30 cellular contexts compared by ENCODE assay signal in genomic region chr6:165634486-165634885, GRCh38. TPM values are rescaled to one million over a fixed set of nuclear protein-coding genes. Genes with fewer than 3 reads are reported as not detected.
"Had no signal": no experiment of that assay in that cellular context is flagged by ENCODE, and none has a peak within 500 bp of the region (broad histone marks: within the 10 kb centered on the region; RNA-seq: fewer than 3 reads in every experiment).

No MANE protein-coding gene starts in this region.

- H3K4me3 Mint-ChIP-seq: activated CD4-positive, alpha-beta memory T cell treated with anti-CD3 and anti-CD28 coated beads, Interleukin-2, amount 10 ng/mL, durations not matched to agents 7 days and 5 days; activated naive CD4-positive, alpha-beta T cell treated with anti-CD3 and anti-CD28 coated beads, Interleukin-2, amount 10 ng/mL, durations not matched to agents 7 days and 5 days; activated naive CD8-positive, alpha-beta T cell treated with anti-CD3 and anti-CD28 coated beads for 36 hours had no signal

- H3K4me1 Mint-ChIP-seq: activated naive CD8-positive, alpha-beta T cell treated with anti-CD3 and anti-CD28 coated beads for 36 hours had no signal

- H3K27me3 ChIP-seq: brain microvascular endothelial cell, cardiac muscle cell, MG63, Peyer's patch, SJSA1 had no signal

- H3K4me3 ChIP-seq: cardiac muscle cell, MG63, Peyer's patch, SJSA1 had no signal

- H3K27ac Mint-ChIP-seq: activated CD4-positive, alpha-beta memory T cell treated with anti-CD3 and anti-CD28 coated beads, Interleukin-2, amount 10 ng/mL, durations not matched to agents 7 days and 5 days; activated naive CD4-positive, alpha-beta T cell treated with anti-CD3 and anti-CD28 coated beads, Interleukin-2, amount 10 ng/mL, durations not matched to agents 7 days and 5 days; activated naive CD8-positive, alpha-beta T cell treated with anti-CD3 and anti-CD28 coated beads for 36 hours; activated T-cell treated with anti-CD3 and anti-CD28 coated beads, Interleukin-2, amount 50 U/mL, for 72 hours; activated T-helper 2 cell treated with anti-CD3 and anti-CD28 coated beads, Interferon-gamma antibody, Interleukin-2, Interleukin-4, amounts not matched to agents 10 μg/mL and 5 μg/mL and 100 μg/mL, durations not matched to agents 14 hours and 24 hours and 36 hours had no signal

- H3K36me3 ChIP-seq: brain microvascular endothelial cell, cardiac muscle cell, MG63, Peyer's patch, SJSA1 had no signal

- H3K9me3 ChIP-seq: MG63, Peyer's patch, SJSA1 had no signal

- ATAC-seq: activated T-cell treated with anti-CD3 and anti-CD28 coated beads, Interleukin-2, amount 50 U/mL, for 72 hours; SK-N-SH treated with all-trans-retinoic acid at 6 μM for 48 hours had no signal

- H3K9me3 Mint-ChIP-seq: activated CD4-positive, alpha-beta memory T cell treated with anti-CD3 and anti-CD28 coated beads, Interleukin-2, amount 10 ng/mL, durations not matched to agents 7 days and 5 days; activated naive CD4-positive, alpha-beta T cell treated with anti-CD3 and anti-CD28 coated beads, Interleukin-2, amount 10 ng/mL, durations not matched to agents 7 days and 5 days; activated naive CD8-positive, alpha-beta T cell treated with anti-CD3 and anti-CD28 coated beads for 36 hours; activated T-cell treated with anti-CD3 and anti-CD28 coated beads, Interleukin-2, amount 50 U/mL, for 72 hours; activated T-helper 2 cell treated with anti-CD3 and anti-CD28 coated beads, Interferon-gamma antibody, Interleukin-2, Interleukin-4, amounts not matched to agents 10 μg/mL and 5 μg/mL and 100 μg/mL, durations not matched to agents 14 hours and 24 hours and 36 hours had no signal

- H3K27ac ChIP-seq: brain microvascular endothelial cell, cardiac muscle cell, Peyer's patch, RWPE1, SJSA1 had no signal

- H3K4me1 ChIP-seq: Peyer's patch had no signal

- H3K36me3 Mint-ChIP-seq: activated naive CD4-positive, alpha-beta T cell treated with anti-CD3 and anti-CD28 coated beads, Interleukin-2, amount 10 ng/mL, durations not matched to agents 7 days and 5 days; activated naive CD8-positive, alpha-beta T cell treated with anti-CD3 and anti-CD28 coated beads for 36 hours had no signal

- DNase-seq: activated CD4-positive, alpha-beta memory T cell treated with anti-CD3 and anti-CD28 coated beads, Interleukin-2, amount 10 ng/mL, durations not matched to agents 7 days and 5 days; activated CD4-positive, alpha-beta T cell treated with anti-CD3 and anti-CD28 coated beads, Interleukin-2, amount 50 U/mL, for 1 hour; activated CD4-positive, CD25-positive, alpha-beta regulatory T cell; activated CD8-positive, alpha-beta memory T cell treated with anti-CD3 and anti-CD28 coated beads, Interleukin-2, amount 50 U/mL, for 4 hours; activated gamma-delta T cell treated with Interleukin-2 at 50 U/mL for 16 hours; activated naive CD4-positive, alpha-beta T cell treated with anti-CD3 and anti-CD28 coated beads, Interleukin-2, amount 10 ng/mL, durations not matched to agents 7 days and 5 days; activated naive CD8-positive, alpha-beta T cell treated with anti-CD3 and anti-CD28 coated beads for 36 hours; activated T-cell treated with anti-CD3 and anti-CD28 coated beads, Interleukin-2, amount 50 U/mL, for 72 hours; brain microvascular endothelial cell; MG63; MV-4-11; NCI-H1092 treated with DMSO at 0.1 percent for 48 hours; NCI-H1417 treated with DMSO at 0.1 percent for 48 hours; NCI-H1694 treated with DMSO at 0.1 percent for 48 hours; NCI-H2029 treated with DMSO at 0.1 percent for 48 hours; NCI-H345; NCI-H510A; NCI-H526 treated with DMSO at 0.1 percent for 48 hours; NCI-H82; OCI-M1; Peyer's patch; Right ventricle myocardium superior; SW 1271 had no signal

RNA-seq across cellular contexts. Expression of gene PDE10A, which starts 28.6 kb away (rescaled TPM):
- total RNA-seq: activated CD4-positive, alpha-beta memory T cell treated with anti-CD3 and anti-CD28 coated beads, Interleukin-2, amount 10 ng/mL, durations not matched to agents 7 days and 5 days; activated CD8-positive, alpha-beta memory T cell treated with anti-CD3 and anti-CD28 coated beads for 36 hours; activated naive CD8-positive, alpha-beta T cell treated with anti-CD3 and anti-CD28 coated beads for 36 hours; activated T-cell treated with anti-CD3 and anti-CD28 coated beads, Interleukin-2, amount 50 U/mL, for 72 hours; activated T-helper 2 cell treated with anti-CD3 and anti-CD28 coated beads, Interferon-gamma antibody, Interleukin-2, Interleukin-4, amounts not matched to agents 10 μg/mL and 5 μg/mL and 100 μg/mL, durations not matched to agents 14 hours and 24 hours and 36 hours; T-helper 1 cell treated with Interleukin-12 subunit alpha and Interleukin-12 subunit beta and Interleukin-4 antibody, amounts not matched to agents 30 ng/mL and 1 ng/mL, for 36 hours had no signal
